ENCODE assay signal across 11 cellular contexts in genomic region chr11:126188332-126189108, GRCh38. TPM values are rescaled to one million over a fixed set of nuclear protein-coding genes. Genes with fewer than 3 reads are reported as not detected.
DNase-seq lines count a peak whose midpoint lies in the region; ATAC-seq and TF ChIP-seq lines count a peak whose summit lies in the region.
"Had no signal": no experiment of that assay in that cellular context is flagged by ENCODE, and none has a peak within 500 bp of the region (broad histone marks: within the 10 kb centered on the region; RNA-seq: fewer than 3 reads in every experiment).

No MANE protein-coding gene starts in this region.

- no peak overlapping the region for H2BK120ac ChIP-seq in mesenchymal stem cell (ENCODE audit: low read depth, low read length)

- no peak overlapping the region for H3K27ac ChIP-seq in mesenchymal stem cell (ENCODE audit: low read length, poor library complexity, severe bottlenecking)
- H3K27ac ChIP-seq: coronary artery, neutrophil had no signal

- peak; percentile 84 for ATAC-seq in GM18867 (IDR thresholded peaks at IDR 0.05; ENCODE audit: unreplicated experiment)
- peak; percentile 75 for ATAC-seq in GM21528 (IDR thresholded peaks at IDR 0.05; ENCODE audit: low FRiP score, unreplicated experiment)
- peak; percentile 95 for ATAC-seq in HG03175 (IDR thresholded peaks at IDR 0.05; ENCODE audit: unreplicated experiment)
- ATAC-seq: Panc1 had no signal

- H2AK5ac ChIP-seq in mesenchymal stem cell (ENCODE audit: low read length, severe bottlenecking), result no peak overlapping the region

- H3K18ac ChIP-seq in mesenchymal stem cell (ENCODE audit: low read depth in 1 of 2, low read length in 2 of 2), result no peak overlapping the region

- H2BK5ac ChIP-seq in mesenchymal stem cell (ENCODE audit: low read depth, low read length, poor library complexity, severe bottlenecking), result no peak overlapping the region

- peaks cover 11% of the 10 kb centered on the region for H3K79me1 ChIP-seq in mesenchymal stem cell (replicated peaks; ENCODE audit: low read length, poor library complexity, severe bottlenecking)

- no peak overlapping the region for H3K23ac ChIP-seq in mesenchymal stem cell (ENCODE audit: low read length in 2 of 2)

- no peaks in the 10 kb centered on the region for H3K9me3 ChIP-seq in mesenchymal stem cell (ENCODE audit: control insufficient read depth, low read length)
- H3K9me3 ChIP-seq: neutrophil had no signal

- TF ChIP-seq CTCF in foreskin fibroblast (IDR thresholded peaks at IDR 0.05; ENCODE audit: low read depth, low read length), result no peak

- H3K14ac ChIP-seq in mesenchymal stem cell (ENCODE audit: low read length in 2 of 2), result no peak overlapping the region

- no peak overlapping the region for H2BK15ac ChIP-seq in mesenchymal stem cell (ENCODE audit: low read depth, poor library complexity, severe bottlenecking)

- H3K4me3 ChIP-seq in mesenchymal stem cell (ENCODE audit: insufficient read depth in 1 of 2, low read depth in 1 of 2, low read length in 2 of 2) (no peak overlapping the region), foreskin fibroblast (ENCODE audit: low read depth in 1 of 2, low read length in 2 of 2) (no peak overlapping the region)
- H3K4me3 ChIP-seq: coronary artery had no signal

- H3K4me1 ChIP-seq in mesenchymal stem cell (ENCODE audit: control insufficient read depth, insufficient read depth, low read depth, low read length), result peaks cover 11% of the 10 kb centered on the region

- H3K27me3 ChIP-seq in mesenchymal stem cell (ENCODE audit: control insufficient read depth in 1 of 2, insufficient read depth in 1 of 2, low read length in 2 of 2), result no peaks in the 10 kb centered on the region
- H3K27me3 ChIP-seq: neutrophil had no signal

- H3K9ac ChIP-seq in mesenchymal stem cell (ENCODE audit: low read length), result no peak overlapping the region

- no peak overlapping the region for H3K4ac ChIP-seq in mesenchymal stem cell (ENCODE audit: low read depth in 1 of 2, low read length in 2 of 2)

- H4K8ac ChIP-seq in mesenchymal stem cell (ENCODE audit: low read length), result no peak overlapping the region

- peaks cover 17 to 62% of the 10 kb centered on the region in 2 experiments for H3K36me3 ChIP-seq in mesenchymal stem cell (ENCODE audit: control insufficient read depth in 1 of 2, insufficient read depth in 2 of 2, low read depth in 1 of 2, low read length in 2 of 2)

- DNase-seq in islet precursor cell, result peak; percentile 55
- DNase-seq in activated T-cell treated with anti-CD3 and anti-CD28 coated beads for 4 hours, result no peak
- DNase-seq in activated CD4-positive, CD25-positive, alpha-beta regulatory T cell (lab: John Stamatoyannopoulos, UW), result no peak
- no peak for DNase-seq in mesenchymal stem cell
- no peak for DNase-seq in foreskin fibroblast

- WGBS in mesenchymal stem cell, result 90% methylated on average over 15 of the region's 15 CpGs

- no peak overlapping the region for H2BK12ac ChIP-seq in mesenchymal stem cell (ENCODE audit: low read length in 2 of 2)

- no peak overlapping the region for H3K4me2 ChIP-seq in mesenchymal stem cell (ENCODE audit: low read length, poor library complexity, severe bottlenecking)

- no peak overlapping the region for H2AFZ ChIP-seq in mesenchymal stem cell (ENCODE audit: low read depth, low read length)

- no peak overlapping the region for H4K91ac ChIP-seq in mesenchymal stem cell (ENCODE audit: low read length)

RNA-seq across cellular contexts. Expression of gene RPUSD4, which starts 22.9 kb away (rescaled TPM):
- 11.2 TPM for polyA plus RNA-seq in mesenchymal stem cell (2013, experiment 1 of 2)
- 11.4 TPM for polyA plus RNA-seq in mesenchymal stem cell (2013, experiment 2 of 2)

RNA-seq across cellular contexts. Expression of gene FAM118B, which starts 23.1 kb away (rescaled TPM):
- 19.9 TPM for polyA plus RNA-seq in mesenchymal stem cell (2013, experiment 1 of 2)
- 20.4 TPM for polyA plus RNA-seq in mesenchymal stem cell (2013, experiment 2 of 2)
